In the genomic region with DNA sequence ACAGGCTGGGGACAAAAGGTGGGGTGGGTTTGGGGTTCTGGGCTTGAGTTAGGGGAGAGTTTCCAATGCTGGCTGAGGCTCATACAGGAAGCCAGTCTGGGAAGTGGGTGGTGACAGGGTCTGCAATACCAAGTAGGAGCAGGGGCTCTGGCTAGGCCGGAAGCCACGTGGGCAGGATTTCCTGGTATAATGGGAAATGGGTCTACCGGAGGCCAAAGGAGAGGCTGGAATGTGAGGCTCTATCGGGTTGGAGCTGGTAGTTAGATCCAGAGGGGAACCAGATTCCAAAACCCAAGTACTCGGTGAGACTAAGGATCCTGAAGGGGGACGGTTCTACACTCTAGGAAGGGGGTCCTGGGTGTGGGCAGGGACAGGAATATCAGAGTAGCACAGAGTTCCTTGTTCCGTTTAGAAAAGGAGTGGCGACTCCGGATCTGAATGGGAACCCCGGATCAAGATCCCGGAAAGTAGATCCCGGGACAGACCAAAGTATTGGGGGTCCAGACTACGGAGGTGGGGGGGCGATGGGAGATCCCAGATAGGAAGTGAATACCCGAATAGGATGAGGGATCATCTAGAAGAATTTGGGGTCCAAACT, we compare ENCODE assay signal across 8 cellular contexts. TPM values are rescaled to one million over a fixed set of nuclear protein-coding genes. Genes with fewer than 3 reads are reported as not detected.
DNase-seq lines count a peak whose midpoint lies in the region; ATAC-seq and TF ChIP-seq lines count a peak whose summit lies in the region.

No MANE protein-coding gene starts in this region.

- peaks cover 0 to 29% (median 0%) of the 10 kb centered on the region in 9 donors for H3K36me3 ChIP-seq in heart right ventricle
- peaks cover 21% of the 10 kb centered on the region for H3K36me3 ChIP-seq in skeletal muscle satellite cell (ENCODE audit: insufficient read depth, low read length)

- ATAC-seq in heart right ventricle = peak in 4 of 8 donors; percentile 21 to 48 (median 37)
- ATAC-seq in left lobe of liver = no peak

- peak overlapping the region; percentile 92 for H3K4me3 Mint-ChIP-seq in activated naive CD4-positive, alpha-beta T cell treated with anti-CD3 and anti-CD28 coated beads, Interleukin-2, amount 50 U/mL, for 24 hours
- H3K4me3 Mint-ChIP-seq in activated CD4-positive, alpha-beta memory T cell treated with anti-CD3 and anti-CD28 coated beads, Interleukin-2, amount 10 ng/mL, durations not matched to agents 7 days and 5 days = peak overlapping the region; percentile 83

- no peak for DNase-seq in activated naive CD4-positive, alpha-beta T cell treated with Interleukin-2 at 50 U/mL for 16 hours
- no peak for DNase-seq in activated CD4-positive, alpha-beta memory T cell treated with anti-CD3 and anti-CD28 coated beads, Interleukin-2, amount 10 ng/mL, durations not matched to agents 7 days and 5 days
- DNase-seq in heart right ventricle = peak; percentile 51 to 76
- no peak for DNase-seq in left lobe of liver (ENCODE audit: low spot score)
- no peak for DNase-seq in HK-2 (ENCODE audit: unreplicated experiment)
- no peak for DNase-seq in NCI-H226

- POLR2A ChIA-PET in activated CD4-positive, alpha-beta memory T cell treated with anti-CD3 and anti-CD28 coated beads, Interleukin-2, amount 10 ng/mL, durations not matched to agents 7 days and 5 days (lab: Charles Lee) = interaction anchor here (0.7 to 24.6 kb wide), 5 partner anchors 22 to 151 kb away, joined by 3 to 780 read pairs (median 5); a partner anchor contains a TSS

- H3K9me3 ChIP-seq in heart right ventricle = no peaks in the 10 kb centered on the region
- no peaks in the 10 kb centered on the region for H3K9me3 ChIP-seq in skeletal muscle satellite cell (replicated peaks; ENCODE audit: low read length)

- no peaks in the 10 kb centered on the region for H3K9me3 Mint-ChIP-seq in activated naive CD4-positive, alpha-beta T cell treated with anti-CD3 and anti-CD28 coated beads, Interleukin-2, amount 50 U/mL, for 24 hours
- H3K9me3 Mint-ChIP-seq in activated CD4-positive, alpha-beta memory T cell treated with anti-CD3 and anti-CD28 coated beads, Interleukin-2, amount 10 ng/mL, durations not matched to agents 7 days and 5 days = no peaks in the 10 kb centered on the region

- intact Hi-C loops in heart right ventricle (cut with DNase I) = loop anchor here in 5 of 10 donors (5.0 to 10.0 kb wide), 4 partner anchors 72 to 172 kb away; a partner anchor contains a TSS

- H3K27ac Mint-ChIP-seq in activated naive CD4-positive, alpha-beta T cell treated with anti-CD3 and anti-CD28 coated beads, Interleukin-2, amount 50 U/mL, for 24 hours = peak overlapping the region; percentile 81
- peak overlapping the region; percentile 95 for H3K27ac Mint-ChIP-seq in activated CD4-positive, alpha-beta memory T cell treated with anti-CD3 and anti-CD28 coated beads, Interleukin-2, amount 10 ng/mL, durations not matched to agents 7 days and 5 days

- H3K4me3 ChIP-seq in heart right ventricle (peak overlapping the region; percentile 63 to 99 (median 96)), skeletal muscle satellite cell (ENCODE audit: low read length) (peak overlapping the region; percentile 90)

- H3K27me3 ChIP-seq in heart right ventricle (peaks cover 6 to 28% (median 25%) of the 10 kb centered on the region in 7 donors), skeletal muscle satellite cell (ENCODE audit: control insufficient read depth, insufficient read depth, low read length) (peaks cover 12% of the 10 kb centered on the region)

- peaks cover 68% of the 10 kb centered on the region for H3K4me1 Mint-ChIP-seq in activated naive CD4-positive, alpha-beta T cell treated with anti-CD3 and anti-CD28 coated beads, Interleukin-2, amount 50 U/mL, for 24 hours
- H3K4me1 Mint-ChIP-seq in activated CD4-positive, alpha-beta memory T cell treated with anti-CD3 and anti-CD28 coated beads, Interleukin-2, amount 10 ng/mL, durations not matched to agents 7 days and 5 days = peaks cover 58% of the 10 kb centered on the region

- no peaks in the 10 kb centered on the region for H3K27me3 Mint-ChIP-seq in activated naive CD4-positive, alpha-beta T cell treated with anti-CD3 and anti-CD28 coated beads, Interleukin-2, amount 50 U/mL, for 24 hours
- no peaks in the 10 kb centered on the region for H3K27me3 Mint-ChIP-seq in activated CD4-positive, alpha-beta memory T cell treated with anti-CD3 and anti-CD28 coated beads, Interleukin-2, amount 10 ng/mL, durations not matched to agents 7 days and 5 days

- H3K9ac ChIP-seq in skeletal muscle satellite cell (ENCODE audit: low read depth, low read length) = peak overlapping the region; percentile 99

- CTCF ChIA-PET in activated CD4-positive, alpha-beta memory T cell treated with anti-CD3 and anti-CD28 coated beads, Interleukin-2, amount 10 ng/mL, durations not matched to agents 7 days and 5 days (lab: Charles Lee) = interaction anchor here (1.4 to 22.2 kb wide), 7 partner anchors 11 to 297 kb away, joined by 3 to 707 read pairs (median 15); a partner anchor contains a TSS

- peaks cover 14% of the 10 kb centered on the region for H3K36me3 Mint-ChIP-seq in activated naive CD4-positive, alpha-beta T cell treated with anti-CD3 and anti-CD28 coated beads, Interleukin-2, amount 50 U/mL, for 24 hours
- H3K36me3 Mint-ChIP-seq in activated CD4-positive, alpha-beta memory T cell treated with anti-CD3 and anti-CD28 coated beads, Interleukin-2, amount 10 ng/mL, durations not matched to agents 7 days and 5 days (ENCODE audit: low read depth) = peaks cover 45% of the 10 kb centered on the region

- TF ChIP-seq CTCF in heart right ventricle (IDR thresholded peaks at IDR 0.05) = no peak

- H3K27ac ChIP-seq in heart right ventricle = peak overlapping the region; percentile 67 to 94 (median 89)

- 2% methylated on average over 15 of the region's 15 CpGs for WGBS in heart right ventricle, 2 donors

- peak overlapping the region; percentile 99 for H3K4me2 ChIP-seq in skeletal muscle satellite cell (ENCODE audit: low read length)

- H3K4me1 ChIP-seq in heart right ventricle = peaks cover 36 to 84% (median 67%) of the 10 kb centered on the region in 9 donors
- H3K4me1 ChIP-seq in skeletal muscle satellite cell (ENCODE audit: control insufficient read depth, insufficient read depth, low read length) = peaks cover 34% of the 10 kb centered on the region

RNA-seq across cellular contexts. Expression of a gene that starts 0.8 kb away (rescaled TPM):
- total RNA-seq in activated CD4-positive, alpha-beta memory T cell treated with anti-CD3 and anti-CD28 coated beads, Interleukin-2, amount 10 ng/mL, durations not matched to agents 7 days and 5 days = 100 to 1,000 TPM; 239 to 244 TPM
- 100 to 1,000 TPM; 106 to 179 (median 121) TPM for total RNA-seq in heart right ventricle
- polyA plus RNA-seq in heart right ventricle = 100 to 1,000 TPM; 217 to 422 TPM
- 210 and 249 TPM in 2 replicates for total RNA-seq in skeletal muscle satellite cell (2012; rRNA removed)
- total RNA-seq in left lobe of liver = 49.4 TPM

RNA-seq across cellular contexts. Expression of a gene that starts 17.8 kb away (rescaled TPM):
- 10 to 100 TPM; 56.2 to 58.1 TPM for total RNA-seq in activated CD4-positive, alpha-beta memory T cell treated with anti-CD3 and anti-CD28 coated beads, Interleukin-2, amount 10 ng/mL, durations not matched to agents 7 days and 5 days
- total RNA-seq in heart right ventricle (10 to 100 TPM; 10.4 to 50.7 (median 17.3) TPM), left lobe of liver (1.7 TPM)
- polyA plus RNA-seq in heart right ventricle = 10 to 100 TPM in 1 of 2 donors, 1 to 10 TPM in 1; 3.5 to 14.3 TPM
- 3.5 and 5.6 TPM in 2 replicates for total RNA-seq in skeletal muscle satellite cell (2012; rRNA removed)

RNA-seq across cellular contexts. Expression of a gene that starts 22.2 kb away (rescaled TPM):
- total RNA-seq in activated CD4-positive, alpha-beta memory T cell treated with anti-CD3 and anti-CD28 coated beads, Interleukin-2, amount 10 ng/mL, durations not matched to agents 7 days and 5 days = 100 to 1,000 TPM; 226 to 243 TPM
- 10 to 100 TPM; 37.0 to 80.2 (median 55.8) TPM for total RNA-seq in heart right ventricle
- polyA plus RNA-seq in heart right ventricle = 100 to 1,000 TPM in 1 of 2 donors, 10 to 100 TPM in 1; 76.3 to 182 TPM
- total RNA-seq in skeletal muscle satellite cell (2012; rRNA removed) = 65.9 and 74.0 TPM in 2 replicates
- 78.8 TPM for total RNA-seq in left lobe of liver

Comparison
In these comparisons a context has a peak if more than half of its experiments do, and no peak if none do; other contexts are left out.
1. DNase-seq: peak in heart right ventricle (2 of 2); none in activated naive CD4-positive, alpha-beta T cell treated with Interleukin-2 at 50 U/mL for 16 hours (single experiment), activated CD4-positive, alpha-beta memory T cell treated with anti-CD3 and anti-CD28 coated beads, Interleukin-2, amount 10 ng/mL, durations not matched to agents 7 days and 5 days (single experiment), left lobe of liver (single experiment), HK-2 (single experiment) and NCI-H226 (single experiment).